30 cellular contexts compared by ENCODE assay signal in genomic region chr6:64034331-64034730, GRCh38.
"Had no signal": no experiment of that assay in that cellular context is flagged by ENCODE, and none has a peak within 500 bp of the region (broad histone marks: within the 10 kb centered on the region; RNA-seq: fewer than 3 reads in every experiment).

No MANE protein-coding gene starts in this region.

- ATAC-seq: heart right ventricle; left colon; lower lobe of right lung; natural killer cell; stimulated activated memory B cell treated with anti-CD40 and anti-IgM and Interleukin-4, amounts not matched to agents 10 μg/mL and 1 μg/mL and 100 μg/mL, for 72 hours had no signal

- H3K9me3 ChIP-seq: lower lobe of right lung, ovary, right lobe of liver, transverse colon, vagina had no signal

- DNase-seq: caudate nucleus; cerebellar nuclear complex; dorsolateral prefrontal cortex; effector CD4-positive, alpha-beta T cell; erythroblast; esophagus squamous epithelium; foreskin melanocyte; glutamatergic neuron; heart right ventricle; hypothalamus; immature natural killer cell; islet precursor cell; kidney glomerular epithelial cell; left colon; left ventricle myocardium inferior; lower lobe of right lung; natural killer cell; occipital lobe; ovary; right lobe of liver; small intestine; stimulated activated CD4-positive, alpha-beta T cell treated with anti-CD3 and anti-CD28 coated beads, Interleukin-12 subunit alpha, Interleukin-12 subunit beta, amount 100 ng/mL, for 4 hours; stimulated activated CD4-positive, alpha-beta T cell treated with anti-CD3 and anti-CD28 coated beads, Interleukin-2, amount 100 ng/mL, for 24 hours; stimulated activated CD4-positive, alpha-beta T cell treated with anti-CD3 and anti-CD28 coated beads, Interleukin-4, amount 100 ng/mL, for 24 hours; transverse colon had no signal

- H3K4me1 ChIP-seq: esophagus squamous epithelium, heart right ventricle, left ventricle myocardium inferior, lower lobe of right lung, right lobe of liver, suprapubic skin, vagina had no signal

- H3K36me3 ChIP-seq: esophagus squamous epithelium, heart right ventricle, left ventricle myocardium inferior, lower lobe of right lung, ovary, right lobe of liver, suprapubic skin, transverse colon, vagina had no signal

- H3K27ac ChIP-seq: dorsolateral prefrontal cortex, esophagus squamous epithelium, heart right ventricle, left ventricle myocardium inferior, lower lobe of right lung, ovary, right lobe of liver, suprapubic skin, transverse colon, vagina had no signal

- H3K27me3 ChIP-seq: dorsolateral prefrontal cortex, esophagus squamous epithelium, heart right ventricle, right lobe of liver, suprapubic skin, transverse colon, vagina had no signal

- FAIRE-seq: colon, endothelial cell of umbilical vein, small intestine had no signal

- H3K4me3 ChIP-seq: dorsolateral prefrontal cortex, esophagus squamous epithelium, heart right ventricle, left ventricle myocardium inferior, lower lobe of right lung, ovary, right lobe of liver, suprapubic skin, transverse colon, vagina had no signal
